1 cellular context compared by ENCODE assay signal in the genomic region with DNA sequence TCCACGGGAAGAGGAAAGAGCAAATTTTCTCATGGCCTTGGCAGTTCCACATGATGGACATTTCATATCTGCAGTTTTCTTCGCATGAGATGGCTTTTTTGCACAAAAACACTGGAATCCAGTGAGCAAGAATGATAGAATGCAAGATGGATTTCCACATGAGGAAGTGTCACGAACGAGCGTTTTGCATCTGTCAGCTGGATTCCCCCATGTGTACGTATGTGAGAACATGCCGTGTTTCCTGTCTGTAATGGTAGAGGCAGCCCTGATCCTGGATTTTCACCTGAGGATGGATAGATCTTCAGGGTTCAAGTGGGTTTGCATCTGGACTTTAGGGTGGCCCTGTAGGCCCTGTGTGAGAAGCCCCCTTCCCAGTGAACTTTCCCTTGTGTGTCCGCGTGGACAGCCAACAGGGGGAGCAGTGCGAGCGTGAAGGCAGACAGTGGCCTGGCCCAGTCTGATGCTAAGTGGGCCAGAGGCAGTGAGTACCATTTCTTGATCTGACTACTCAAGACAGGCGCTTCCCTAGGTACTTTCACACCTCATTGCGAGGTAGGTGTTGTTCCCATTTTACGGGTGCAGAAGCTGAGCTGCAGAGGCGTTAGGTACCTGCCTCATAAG.
TF ChIP-seq lines count a peak whose summit lies in the region.

No MANE protein-coding gene starts in this region.

TF ChIP-seq in HepG2, 621 proteins besides CTCF, POLR2A, EP300 and RAD21:
- TF ChIP-seq MAFK (conservative IDR thresholded peaks at IDR 0.05 in 1 of 2, IDR thresholded peaks at IDR 0.05 in 1 of 2; ENCODE audit: low read length in 2 of 2) = 0 out of 4 replicates have a peak, but pooled peaks of 1 of the 2 experiments have one; percentile 24
- 0 out of 2 replicates have a peak, but pooled peaks have one; percentile 35 for TF ChIP-seq KMT2A (CRISPR knock-in tag; IDR thresholded peaks at IDR 0.05)
- TF ChIP-seq ZNF720 (CRISPR knock-in tag; IDR thresholded peaks at IDR 0.05) = 0 out of 2 replicates have a peak, but pooled peaks have one; percentile 51
- peak; percentile 54 for TF ChIP-seq GATAD2A (CRISPR knock-in tag; IDR thresholded peaks at IDR 0.05)
- TF ChIP-seq, protein P1, sequence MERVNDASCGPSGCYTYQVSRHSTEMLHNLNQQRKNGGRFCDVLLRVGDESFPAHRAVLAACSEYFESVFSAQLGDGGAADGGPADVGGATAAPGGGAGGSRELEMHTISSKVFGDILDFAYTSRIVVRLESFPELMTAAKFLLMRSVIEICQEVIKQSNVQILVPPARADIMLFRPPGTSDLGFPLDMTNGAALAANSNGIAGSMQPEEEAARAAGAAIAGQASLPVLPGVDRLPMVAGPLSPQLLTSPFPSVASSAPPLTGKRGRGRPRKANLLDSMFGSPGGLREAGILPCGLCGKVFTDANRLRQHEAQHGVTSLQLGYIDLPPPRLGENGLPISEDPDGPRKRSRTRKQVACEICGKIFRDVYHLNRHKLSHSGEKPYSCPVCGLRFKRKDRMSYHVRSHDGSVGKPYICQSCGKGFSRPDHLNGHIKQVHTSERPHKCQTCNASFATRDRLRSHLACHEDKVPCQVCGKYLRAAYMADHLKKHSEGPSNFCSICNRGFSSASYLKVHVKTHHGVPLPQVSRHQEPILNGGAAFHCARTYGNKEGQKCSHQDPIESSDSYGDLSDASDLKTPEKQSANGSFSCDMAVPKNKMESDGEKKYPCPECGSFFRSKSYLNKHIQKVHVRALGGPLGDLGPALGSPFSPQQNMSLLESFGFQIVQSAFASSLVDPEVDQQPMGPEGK (CRISPR knock-in tag; IDR thresholded peaks at IDR 0.05) = peak; percentile 30
- peak; percentile 59 for TF ChIP-seq SAP130 (CRISPR knock-in tag; IDR thresholded peaks at IDR 0.05; ENCODE audit: low read depth)
- TF ChIP-seq, protein P2, sequence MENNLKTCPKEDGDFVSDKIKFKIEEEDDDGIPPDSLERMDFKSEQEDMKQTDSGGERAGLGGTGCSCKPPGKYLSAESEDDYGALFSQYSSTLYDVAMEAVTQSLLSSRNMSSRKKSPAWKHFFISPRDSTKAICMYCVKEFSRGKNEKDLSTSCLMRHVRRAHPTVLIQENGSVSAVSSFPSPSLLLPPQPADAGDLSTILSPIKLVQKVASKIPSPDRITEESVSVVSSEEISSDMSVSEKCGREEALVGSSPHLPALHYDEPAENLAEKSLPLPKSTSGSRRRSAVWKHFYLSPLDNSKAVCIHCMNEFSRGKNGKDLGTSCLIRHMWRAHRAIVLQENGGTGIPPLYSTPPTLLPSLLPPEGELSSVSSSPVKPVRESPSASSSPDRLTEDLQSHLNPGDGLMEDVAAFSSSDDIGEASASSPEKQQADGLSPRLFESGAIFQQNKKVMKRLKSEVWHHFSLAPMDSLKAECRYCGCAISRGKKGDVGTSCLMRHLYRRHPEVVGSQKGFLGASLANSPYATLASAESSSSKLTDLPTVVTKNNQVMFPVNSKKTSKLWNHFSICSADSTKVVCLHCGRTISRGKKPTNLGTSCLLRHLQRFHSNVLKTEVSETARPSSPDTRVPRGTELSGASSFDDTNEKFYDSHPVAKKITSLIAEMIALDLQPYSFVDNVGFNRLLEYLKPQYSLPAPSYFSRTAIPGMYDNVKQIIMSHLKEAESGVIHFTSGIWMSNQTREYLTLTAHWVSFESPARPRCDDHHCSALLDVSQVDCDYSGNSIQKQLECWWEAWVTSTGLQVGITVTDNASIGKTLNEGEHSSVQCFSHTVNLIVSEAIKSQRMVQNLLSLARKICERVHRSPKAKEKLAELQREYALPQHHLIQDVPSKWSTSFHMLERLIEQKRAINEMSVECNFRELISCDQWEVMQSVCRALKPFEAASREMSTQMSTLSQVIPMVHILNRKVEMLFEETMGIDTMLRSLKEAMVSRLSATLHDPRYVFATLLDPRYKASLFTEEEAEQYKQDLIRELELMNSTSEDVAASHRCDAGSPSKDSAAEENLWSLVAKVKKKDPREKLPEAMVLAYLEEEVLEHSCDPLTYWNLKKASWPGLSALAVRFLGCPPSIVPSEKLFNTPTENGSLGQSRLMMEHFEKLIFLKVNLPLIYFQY (CRISPR knock-in tag; IDR thresholded peaks at IDR 0.05; ENCODE audit: borderline replicate concordance) = peak; percentile 67; the same call in 1 of the 2 replicates
- TF ChIP-seq SMC3 (IDR thresholded peaks at IDR 0.05; ENCODE audit: low read length) = 0 out of 2 replicates have a peak, but pooled peaks have one; percentile 6
- TF ChIP-seq ZNF687 (CRISPR knock-in tag; IDR thresholded peaks at IDR 0.05) = peak; percentile 30; the same call in 1 of the 2 replicates
- TF ChIP-seq STAG1 (CRISPR knock-in tag; IDR thresholded peaks at IDR 0.05) = peak; percentile 62
- TF ChIP-seq, protein P3, sequence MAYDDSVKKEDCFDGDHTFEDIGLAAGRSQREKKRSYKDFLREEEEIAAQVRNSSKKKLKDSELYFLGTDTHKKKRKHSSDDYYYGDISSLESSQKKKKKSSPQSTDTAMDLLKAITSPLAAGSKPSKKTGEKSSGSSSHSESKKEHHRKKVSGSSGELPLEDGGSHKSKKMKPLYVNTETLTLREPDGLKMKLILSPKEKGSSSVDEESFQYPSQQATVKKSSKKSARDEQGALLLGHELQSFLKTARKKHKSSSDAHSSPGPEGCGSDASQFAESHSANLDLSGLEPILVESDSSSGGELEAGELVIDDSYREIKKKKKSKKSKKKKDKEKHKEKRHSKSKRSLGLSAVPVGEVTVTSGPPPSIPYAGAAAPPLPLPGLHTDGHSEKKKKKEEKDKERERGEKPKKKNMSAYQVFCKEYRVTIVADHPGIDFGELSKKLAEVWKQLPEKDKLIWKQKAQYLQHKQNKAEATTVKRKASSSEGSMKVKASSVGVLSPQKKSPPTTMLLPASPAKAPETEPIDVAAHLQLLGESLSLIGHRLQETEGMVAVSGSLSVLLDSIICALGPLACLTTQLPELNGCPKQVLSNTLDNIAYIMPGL (CRISPR knock-in tag; IDR thresholded peaks at IDR 0.05; ENCODE audit: borderline replicate concordance in 1 of 2, low read depth in 1 of 2) = peak in 1 of 2 experiments; percentile 60; a peak in 1 of 4 replicates
- TF ChIP-seq KDM2A (CRISPR knock-in tag; IDR thresholded peaks at IDR 0.05; ENCODE audit: borderline replicate concordance, low read depth) = 0 out of 2 replicates have a peak, but pooled peaks have one; percentile 31
- 0 out of 2 replicates have a peak, but pooled peaks have one; percentile 20 for TF ChIP-seq MAFF (IDR thresholded peaks at IDR 0.05; ENCODE audit: low read depth, low read length)
- 0 out of 2 replicates have a peak, but pooled peaks have one; percentile 15 for TF ChIP-seq HOXA3 (CRISPR knock-in tag; IDR thresholded peaks at IDR 0.05)
